Comparison of ENCODE assay signal across 32 cellular contexts in genomic region chr1:171107257-171107940, GRCh38. TPM values are rescaled to one million over a fixed set of nuclear protein-coding genes. Genes with fewer than 3 reads are reported as not detected.
DNase-seq lines count a peak whose midpoint lies in the region; ATAC-seq and TF ChIP-seq lines count a peak whose summit lies in the region.
"Had no signal": no experiment of that assay in that cellular context is flagged by ENCODE, and none has a peak within 500 bp of the region (broad histone marks: within the 10 kb centered on the region; RNA-seq: fewer than 3 reads in every experiment).

No MANE protein-coding gene starts in this region.

- TF ChIP-seq CTCF in lower lobe of right lung (IDR thresholded peaks at IDR 0.05) = no peak

- intact Hi-C loops in lower lobe of right lung (cut with DNase I) = no loop called here

- DNase-seq in DMS53 (lab: John Stamatoyannopoulos, UW) (peak; percentile 5), DMS53 treated with DMSO at 0.1 percent for 48 hours (lab: John Stamatoyannopoulos, UW; ENCODE audit: unreplicated experiment) (no peak), NCI-H69 (lab: John Stamatoyannopoulos, UW) (peak; percentile 18), fibroblast of peridontal ligament (ENCODE audit: extremely low read depth) (peak; percentile 64), lower lobe of right lung (no peak)
- DNase-seq: activated CD4-positive, alpha-beta T cell treated with anti-CD3 and anti-CD28 coated beads for 4 hours; activated naive CD4-positive, alpha-beta T cell treated with Interleukin-2 at 50 U/mL for 16 hours; activated T-cell treated with anti-CD3 and anti-CD28 coated beads, Interleukin-2, amount 50 U/mL, for 48 hours; CD8-positive, alpha-beta T cell; cortex of kidney; DMS153; GF-D8; GM23248; HFFc6; immature natural killer cell; NCI-H146; NCI-H526; RPMI8226; upper lobe of left lung had no signal

- H3K4me3 ChIP-seq in lower lobe of right lung = peak overlapping the region; percentile 28
- H3K4me3 ChIP-seq: breast epithelium, GM23248, K562, lung, neural progenitor cell, SK-N-MC had no signal

- H3K4me1 ChIP-seq in lower lobe of right lung = no peaks in the 10 kb centered on the region
- H3K4me1 ChIP-seq: breast epithelium, neural progenitor cell, upper lobe of left lung had no signal

- no peaks in the 10 kb centered on the region for H3K9me3 ChIP-seq in lower lobe of right lung
- H3K9me3 ChIP-seq: breast epithelium, upper lobe of left lung had no signal

- H3K27ac ChIP-seq in lower lobe of right lung = peak overlapping the region; percentile 56
- H3K27ac ChIP-seq: 22Rv1, breast epithelium, GM23248, neural progenitor cell, SK-N-MC had no signal

- no peaks in the 10 kb centered on the region for H3K36me3 ChIP-seq in lower lobe of right lung
- H3K36me3 ChIP-seq: breast epithelium, neural progenitor cell, upper lobe of left lung had no signal

- no peaks in the 10 kb centered on the region for H3K27me3 ChIP-seq in lower lobe of right lung (ENCODE audit: low read depth)
- H3K27me3 ChIP-seq: breast epithelium, neural progenitor cell, upper lobe of left lung had no signal

- ATAC-seq in lower lobe of right lung (no peak), HG03025 (IDR thresholded peaks at IDR 0.05; ENCODE audit: low FRiP score, unreplicated experiment) (no peak), HG02678 (IDR thresholded peaks at IDR 0.05; ENCODE audit: unreplicated experiment) (no peak), HG03442 (IDR thresholded peaks at IDR 0.05; ENCODE audit: unreplicated experiment) (no peak)
- ATAC-seq: CD8-positive, alpha-beta T cell; K562 had no signal

RNA-seq across cellular contexts. Expression of gene FMO3, which starts 16.7 kb away (rescaled TPM):
- total RNA-seq in lower lobe of right lung = 13.4 TPM
- total RNA-seq: activated CD8-positive, alpha-beta memory T cell treated with anti-CD3 and anti-CD28 coated beads for 36 hours; CD8-positive, alpha-beta T cell; GM23248; K562; progenitor cell of endocrine pancreas; skeletal muscle tissue; T-helper 2 cell treated with Interferon-gamma antibody and Interleukin-4, amounts not matched to agents 100 ng/mL and 5 ng/mL, for 36 hours had no signal

Comparison
In these comparisons a context has a peak if more than half of its experiments do, and no peak if none do; other contexts are left out.
1. DNase-seq: peak in DMS53 (single experiment), NCI-H69 (single experiment) and fibroblast of peridontal ligament (single experiment); none in DMS53 treated with DMSO at 0.1 percent for 48 hours (single experiment) and lower lobe of right lung (single experiment).